In genomic region chr2:240881913-240882312, GRCh38 we compare ENCODE assay signal across 23 cellular contexts. TPM values are rescaled to one million over a fixed set of nuclear protein-coding genes. Genes with fewer than 3 reads are reported as not detected.
A peak's percentile ranks its signal among the peaks of the same experiment; 100 is the strongest.
DNase-seq lines count a peak whose midpoint lies in the region; ATAC-seq lines count a peak whose summit lies in the region.
"Had no signal": no experiment of that assay in that cellular context is flagged by ENCODE, and none has a peak within 500 bp of the region (broad histone marks: within the 10 kb centered on the region; RNA-seq: fewer than 3 reads in every experiment).

No MANE protein-coding gene starts in this region.

- peaks cover 4% of the 10 kb centered on the region for H3K4me1 Mint-ChIP-seq in memory B cell
- H3K4me1 Mint-ChIP-seq in activated T-helper 1 cell treated with anti-CD3 and anti-CD28 coated beads, Interleukin-12 subunit alpha, Interleukin-12 subunit beta, Interleukin-2, Interleukin-4 antibody, amounts not matched to agents 30 ng/mL and 10 ng/mL and 1 ng/mL, durations not matched to agents 14 hours and 24 hours and 36 hours (ENCODE audit: low read depth) = no peaks in the 10 kb centered on the region
- H3K4me1 Mint-ChIP-seq: neural crest cell, WTC11 had no signal

- in situ Hi-C loops in ACHN (cut with HindIII; ENCODE audit: low pct_ligation_motif_present, low pct_unique_long_range_greater_than_20kb, low sequenced_read_pairs) = no loop called here

- no peak overlapping the region for H3K4me3 Mint-ChIP-seq in memory B cell
- no peak overlapping the region for H3K4me3 Mint-ChIP-seq in activated T-helper 1 cell treated with anti-CD3 and anti-CD28 coated beads, Interleukin-12 subunit alpha, Interleukin-12 subunit beta, Interleukin-2, Interleukin-4 antibody, amounts not matched to agents 30 ng/mL and 10 ng/mL and 1 ng/mL, durations not matched to agents 14 hours and 24 hours and 36 hours
- H3K4me3 Mint-ChIP-seq: neural crest cell; T-helper 1 cell treated with Interleukin-12 subunit alpha and Interleukin-12 subunit beta and Interleukin-4 antibody, amounts not matched to agents 30 μg/mL and 1 μg/mL, for 36 hours; WTC11 had no signal

- intact Hi-C loops in activated T-helper 1 cell treated with anti-CD3 and anti-CD28 coated beads, Interleukin-12 subunit alpha, Interleukin-12 subunit beta, Interleukin-2, Interleukin-4 antibody, amounts not matched to agents 30 ng/mL and 10 ng/mL and 1 ng/mL, durations not matched to agents 14 hours and 24 hours and 36 hours (cut with micrococcal nuclease) = no loop called here

- ATAC-seq in memory B cell (ENCODE audit: low read depth) = peak; percentile 31
- ATAC-seq in GM21723 (IDR thresholded peaks at IDR 0.05; ENCODE audit: unreplicated experiment) = no peak
- no peak for ATAC-seq in HG03378 (IDR thresholded peaks at IDR 0.05; ENCODE audit: unreplicated experiment)
- ATAC-seq: psoas muscle, WTC11 had no signal

- no peak overlapping the region for H3K27ac Mint-ChIP-seq in memory B cell
- no peak overlapping the region for H3K27ac Mint-ChIP-seq in activated T-helper 1 cell treated with anti-CD3 and anti-CD28 coated beads, Interleukin-12 subunit alpha, Interleukin-12 subunit beta, Interleukin-2, Interleukin-4 antibody, amounts not matched to agents 30 ng/mL and 10 ng/mL and 1 ng/mL, durations not matched to agents 14 hours and 24 hours and 36 hours
- H3K27ac Mint-ChIP-seq: T-helper 1 cell treated with Interleukin-12 subunit alpha and Interleukin-12 subunit beta and Interleukin-4 antibody, amounts not matched to agents 30 μg/mL and 1 μg/mL, for 36 hours; WTC11 had no signal

- peak; percentile 57 for DNase-seq in H7
- peak; percentile 53 for DNase-seq in NCI-H1436 treated with DMSO at 0.1 percent for 48 hours (lab: John Stamatoyannopoulos, UW)
- DNase-seq in NCI-H510A (lab: John Stamatoyannopoulos, UW) = peak; percentile 71
- DNase-seq in memory B cell (ENCODE audit: low spot score in 2 of 2) = no peak
- DNase-seq in ACHN = no peak
- no peak for DNase-seq in activated T-helper 1 cell treated with anti-CD3 and anti-CD28 coated beads, Interleukin-12 subunit alpha, Interleukin-12 subunit beta, Interleukin-2, Interleukin-4 antibody, amounts not matched to agents 30 ng/mL and 10 ng/mL and 1 ng/mL, durations not matched to agents 14 hours and 24 hours and 36 hours (ENCODE audit: low spot score)
- DNase-seq: AML-193; Calu3; foreskin melanocyte; GF-D8; Karpas-422; NCI-H446; psoas muscle; SIG-M5; stimulated activated CD8-positive, alpha-beta memory T cell treated with anti-CD3 and anti-CD28 coated beads, Interleukin-4, amount 100 ng/mL, for 48 hours; testis had no signal

- H3K27me3 ChIP-seq in H7 (ENCODE audit: control insufficient read depth, insufficient read depth, low read length) = no peaks in the 10 kb centered on the region
- H3K27me3 ChIP-seq: testis had no signal

- H3K4me3 ChIP-seq in H7 (ENCODE audit: insufficient read depth, low read depth, low read length) = no peak overlapping the region
- H3K4me3 ChIP-seq: psoas muscle, testis had no signal

- peaks cover 4% of the 10 kb centered on the region for H3K27me3 Mint-ChIP-seq in memory B cell
- peaks cover 7% of the 10 kb centered on the region for H3K27me3 Mint-ChIP-seq in activated T-helper 1 cell treated with anti-CD3 and anti-CD28 coated beads, Interleukin-12 subunit alpha, Interleukin-12 subunit beta, Interleukin-2, Interleukin-4 antibody, amounts not matched to agents 30 ng/mL and 10 ng/mL and 1 ng/mL, durations not matched to agents 14 hours and 24 hours and 36 hours (ENCODE audit: insufficient read depth)

- H3K36me3 Mint-ChIP-seq in memory B cell = no peaks in the 10 kb centered on the region
- no peaks in the 10 kb centered on the region for H3K36me3 Mint-ChIP-seq in activated T-helper 1 cell treated with anti-CD3 and anti-CD28 coated beads, Interleukin-12 subunit alpha, Interleukin-12 subunit beta, Interleukin-2, Interleukin-4 antibody, amounts not matched to agents 30 ng/mL and 10 ng/mL and 1 ng/mL, durations not matched to agents 14 hours and 24 hours and 36 hours (ENCODE audit: low read depth)
- H3K36me3 Mint-ChIP-seq: WTC11 had no signal

- H3K36me3 ChIP-seq in H7 (replicated peaks; ENCODE audit: control insufficient read depth, insufficient read depth, low read length) = no peaks in the 10 kb centered on the region

- H3K9me3 Mint-ChIP-seq in memory B cell = peaks cover 1% of the 10 kb centered on the region
- H3K9me3 Mint-ChIP-seq in activated T-helper 1 cell treated with anti-CD3 and anti-CD28 coated beads, Interleukin-12 subunit alpha, Interleukin-12 subunit beta, Interleukin-2, Interleukin-4 antibody, amounts not matched to agents 30 ng/mL and 10 ng/mL and 1 ng/mL, durations not matched to agents 14 hours and 24 hours and 36 hours = no peaks in the 10 kb centered on the region
- H3K9me3 Mint-ChIP-seq: neural crest cell; T-helper 1 cell treated with Interleukin-12 subunit alpha and Interleukin-12 subunit beta and Interleukin-4 antibody, amounts not matched to agents 30 μg/mL and 1 μg/mL, for 36 hours; WTC11 had no signal

RNA-seq across cellular contexts. Expression of gene AGXT, which starts 13.3 kb away (rescaled TPM):
- not detected in 2 replicates for total RNA-seq in H7 (2014; rRNA removed; shearing (Covaris generic))
- not detected in 2 replicates for total RNA-seq in activated T-helper 1 cell treated with anti-CD3 and anti-CD28 coated beads, Interleukin-12 subunit alpha, Interleukin-12 subunit beta, Interleukin-2, Interleukin-4 antibody, amounts not matched to agents 30 ng/mL and 10 ng/mL and 1 ng/mL, durations not matched to agents 14 hours and 24 hours and 36 hours
- total RNA-seq: Calu3, dermis microvascular lymphatic vessel endothelial cell, epithelial cell of proximal tubule, neural crest cell had no signal

RNA-seq across cellular contexts. Expression of gene MAB21L4, which starts 14.0 kb away (rescaled TPM):
- not detected in 2 replicates for total RNA-seq in H7 (2014; rRNA removed; shearing (Covaris generic))
- not detected in 2 replicates for total RNA-seq in activated T-helper 1 cell treated with anti-CD3 and anti-CD28 coated beads, Interleukin-12 subunit alpha, Interleukin-12 subunit beta, Interleukin-2, Interleukin-4 antibody, amounts not matched to agents 30 ng/mL and 10 ng/mL and 1 ng/mL, durations not matched to agents 14 hours and 24 hours and 36 hours
- total RNA-seq: dermis microvascular lymphatic vessel endothelial cell, neural crest cell, psoas muscle, testis, WTC11 had no signal

RNA-seq across cellular contexts. Expression of gene CROCC2, which starts 24.2 kb away (rescaled TPM):
- 0.38 TPM in 1 of 2 replicates, not detected in the other for total RNA-seq in H7 (2014; rRNA removed; shearing (Covaris generic))
- total RNA-seq in activated T-helper 1 cell treated with anti-CD3 and anti-CD28 coated beads, Interleukin-12 subunit alpha, Interleukin-12 subunit beta, Interleukin-2, Interleukin-4 antibody, amounts not matched to agents 30 ng/mL and 10 ng/mL and 1 ng/mL, durations not matched to agents 14 hours and 24 hours and 36 hours = not detected in 2 replicates
- total RNA-seq: Calu3, dermis microvascular lymphatic vessel endothelial cell, epithelial cell of proximal tubule, neural crest cell, psoas muscle, WTC11 had no signal

Comparison
In these comparisons a context has a peak if more than half of its experiments do, and no peak if none do; other contexts are left out.
1. DNase-seq: peak in H7 (single experiment), NCI-H1436 treated with DMSO at 0.1 percent for 48 hours (single experiment) and NCI-H510A (single experiment); none in memory B cell (0 of 2), ACHN (single experiment) and activated T-helper 1 cell treated with anti-CD3 and anti-CD28 coated beads, Interleukin-12 subunit alpha, Interleukin-12 subunit beta, Interleukin-2, Interleukin-4 antibody, amounts not matched to agents 30 ng/mL and 10 ng/mL and 1 ng/mL, durations not matched to agents 14 hours and 24 hours and 36 hours (single experiment).